ENCODE assay signal across 8 cellular contexts in the genomic region with DNA sequence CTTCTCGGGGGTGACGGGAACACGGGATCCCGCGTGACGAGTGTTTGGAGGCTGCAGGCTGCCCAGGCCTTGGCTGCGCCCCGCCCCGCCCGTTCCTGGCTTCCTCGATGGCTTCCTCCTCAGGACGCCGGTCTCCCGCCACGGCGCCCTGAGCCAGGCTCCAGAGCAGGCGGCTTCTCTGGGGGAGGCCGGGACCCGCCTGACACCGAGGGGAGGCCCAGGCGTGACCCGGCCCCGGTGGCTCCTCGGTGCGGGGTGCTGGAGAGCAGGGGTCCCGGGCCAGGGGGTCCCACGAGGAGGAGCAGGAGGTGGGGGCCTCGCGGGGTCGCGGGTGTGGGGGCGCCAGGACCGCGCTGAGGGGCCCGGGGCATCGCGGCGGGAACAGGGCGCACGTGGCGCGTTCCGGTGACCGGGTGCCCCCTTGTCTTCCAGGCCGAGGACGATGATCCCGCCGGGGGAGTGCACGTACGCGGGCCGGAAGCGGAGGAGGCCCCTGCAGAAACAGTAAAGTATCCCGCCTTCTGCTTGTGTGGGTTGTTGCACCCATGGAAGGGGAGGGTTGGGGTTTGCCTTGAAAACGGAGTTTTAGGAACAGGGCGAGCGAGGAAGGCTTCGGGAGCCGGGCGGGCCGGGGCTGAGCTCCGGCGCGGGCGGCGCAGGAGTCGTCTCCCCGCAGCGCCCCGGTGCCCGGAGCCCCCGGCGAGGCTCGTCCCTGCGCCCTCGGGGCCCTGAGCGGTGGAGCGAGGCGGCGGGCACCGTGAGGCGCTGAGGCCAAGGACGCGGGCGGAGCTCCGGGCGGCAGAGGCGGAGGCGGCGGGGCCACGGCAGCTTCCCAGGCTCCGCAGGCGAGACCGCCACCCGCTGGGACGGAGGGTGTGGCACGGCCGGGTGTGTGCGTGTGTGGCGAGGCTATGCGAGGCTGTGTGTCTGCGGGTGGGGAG. TPM values are rescaled to one million over a fixed set of nuclear protein-coding genes. Genes with fewer than 3 reads are reported as not detected.
DNase-seq lines count a peak whose midpoint lies in the region; ATAC-seq, FAIRE-seq and TF ChIP-seq lines count a peak whose summit lies in the region.

No MANE protein-coding gene starts in this region.

- peaks cover under 1% of the 10 kb centered on the region for H3K79me2 ChIP-seq in endothelial cell of umbilical vein (ENCODE audit: control insufficient read depth, insufficient read depth, low read length)

- FAIRE-seq in endothelial cell of umbilical vein (lab: Jason Lieb, UNC), result peak; percentile 44

- no peaks in the 10 kb centered on the region for H4K20me1 ChIP-seq in endothelial cell of umbilical vein (replicated peaks; ENCODE audit: control insufficient read depth, extremely low read depth, insufficient read depth, low read length)

- H3K4me1 ChIP-seq in endothelial cell of umbilical vein (ENCODE audit: control insufficient read depth, extremely low read depth, insufficient read depth, low read length) (peaks cover 2% of the 10 kb centered on the region), muscle layer of colon (ENCODE audit: insufficient read depth, low read length) (no peaks in the 10 kb centered on the region), tibial artery (peaks cover 0 to 9% (median 3%) of the 10 kb centered on the region in 4 donors)

- CTCF ChIA-PET in activated CD4-positive, alpha-beta T cell treated with anti-CD3 and anti-CD28 coated beads, Interleukin-2, amount 10 ng/mL, durations not matched to agents 7 days and 5 days (lab: Charles Lee), result interaction anchor here (0.6 to 1.0 kb wide), 2 partner anchors 12 to 82 kb away, joined by 3 read pairs; no protein-coding TSS in a partner anchor
- CTCF ChIA-PET in endothelial cell of umbilical vein (lab: Charles Lee), result interaction anchor here (0.7 to 1.3 kb wide), 6 partner anchors 8 to 158 kb away, joined by 3 to 5 read pairs (median 3); no protein-coding TSS in a partner anchor

- dilution Hi-C loops in endothelial cell of umbilical vein (cut with MboI; ENCODE audit: extremely low pct_ligation_motif_present, low sequenced_read_pairs), result no loop called here

- no peak for TF ChIP-seq POLR2A in endothelial cell of umbilical vein (IDR thresholded peaks at IDR 0.05; ENCODE audit: low read depth, low read length)

- intact Hi-C loops in endothelial cell of umbilical vein (cut with micrococcal nuclease) (loop anchor here (1.0 kb wide), 1 partner anchor 155 kb away; no protein-coding TSS in a partner anchor), tibial artery (cut with DNase I; ENCODE audit: low total_unique reads) (no loop called here)

- BruUV-seq in endothelial cell of umbilical vein (replicated peaks; lab: Mats Ljungman, UMichigan), result no TSS peak

- peak overlapping the region; percentile 61 for H2AFZ ChIP-seq in endothelial cell of umbilical vein (ENCODE audit: low read depth, low read length)

- H3K27ac ChIP-seq in endothelial cell of umbilical vein (ENCODE audit: insufficient read depth, low read depth, low read length), result no peak overlapping the region
- no peak overlapping the region for H3K27ac ChIP-seq in muscle layer of colon (ENCODE audit: low read depth, low read length)
- no peak overlapping the region for H3K27ac ChIP-seq in tibial artery
- H3K27ac ChIP-seq in WERI-Rb-1, result no peak overlapping the region

- H3K4me3 Mint-ChIP-seq in activated CD4-positive, alpha-beta T cell treated with anti-CD3 and anti-CD28 coated beads, Interleukin-2, amount 10 ng/mL, durations not matched to agents 7 days and 5 days, result peak overlapping the region; percentile 76

- no peak for TF ChIP-seq CTCF in endothelial cell of umbilical vein (IDR thresholded peaks at IDR 0.05; ENCODE audit: extremely low read depth in 1 of 2, insufficient read depth in 1 of 2, low read depth in 1 of 2, low read length in 2 of 2)
- no peak for TF ChIP-seq CTCF in tibial artery (IDR thresholded peaks at IDR 0.05)
- TF ChIP-seq CTCF in WERI-Rb-1 (IDR thresholded peaks at IDR 0.05; ENCODE audit: low read depth, low read length), result no peak

- no peaks in the 10 kb centered on the region for H3K9me3 ChIP-seq in endothelial cell of umbilical vein (replicated peaks; ENCODE audit: control insufficient read depth, insufficient read depth, low read length)
- no peaks in the 10 kb centered on the region for H3K9me3 ChIP-seq in muscle layer of colon (ENCODE audit: low read length)
- no peaks in the 10 kb centered on the region for H3K9me3 ChIP-seq in tibial artery
- H3K9me3 ChIP-seq in WERI-Rb-1 (ENCODE audit: severe bottlenecking), result no peaks in the 10 kb centered on the region

- no peaks in the 10 kb centered on the region for H3K9me1 ChIP-seq in endothelial cell of umbilical vein (replicated peaks; ENCODE audit: control insufficient read depth, extremely low read depth, insufficient read depth, low read length)

- no peaks in the 10 kb centered on the region for H3K27me3 ChIP-seq in endothelial cell of umbilical vein (ENCODE audit: control insufficient read depth in 2 of 2, insufficient read depth in 2 of 2, low read length in 2 of 2)
- H3K27me3 ChIP-seq in muscle layer of colon (ENCODE audit: control insufficient read depth in 1 of 2, insufficient read depth in 2 of 2, low read length in 2 of 2), result peaks cover 0 to 14% of the 10 kb centered on the region in 2 donors
- peaks cover 0 to 38% of the 10 kb centered on the region in 2 donors for H3K27me3 ChIP-seq in tibial artery
- H3K27me3 ChIP-seq in WERI-Rb-1 (ENCODE audit: insufficient read depth, low read depth, severe bottlenecking), result no peaks in the 10 kb centered on the region

- POLR2A ChIA-PET in activated CD4-positive, alpha-beta T cell treated with anti-CD3 and anti-CD28 coated beads, Interleukin-2, amount 10 ng/mL, durations not matched to agents 7 days and 5 days (lab: Charles Lee), result no interaction called here
- POLR2A ChIA-PET in endothelial cell of umbilical vein (lab: Charles Lee), result no interaction called here

- ATAC-seq in GM18502 (IDR thresholded peaks at IDR 0.05; ENCODE audit: poor library complexity, unreplicated experiment), result peak; percentile 55
- ATAC-seq in HG03354 (IDR thresholded peaks at IDR 0.05; ENCODE audit: poor library complexity, severe bottlenecking, unreplicated experiment), result peak; percentile 55

- peaks cover 5% of the 10 kb centered on the region for H3K9me3 Mint-ChIP-seq in activated CD4-positive, alpha-beta T cell treated with anti-CD3 and anti-CD28 coated beads, Interleukin-2, amount 10 ng/mL, durations not matched to agents 7 days and 5 days

- DNase-seq in activated CD4-positive, alpha-beta T cell treated with anti-CD3 and anti-CD28 coated beads, Interleukin-2, amount 10 ng/mL, durations not matched to agents 7 days and 5 days, result peak; percentile 57
- DNase-seq in endothelial cell of umbilical vein (ENCODE audit: low read depth, low spot score) (peak; percentile 45), tibial artery (no peak), WERI-Rb-1 (no peak), NCI-H1417 treated with DMSO at 0.1 percent for 48 hours (lab: John Stamatoyannopoulos, UW) (no peak)

- no peaks in the 10 kb centered on the region for H3K27me3 Mint-ChIP-seq in activated CD4-positive, alpha-beta T cell treated with anti-CD3 and anti-CD28 coated beads, Interleukin-2, amount 10 ng/mL, durations not matched to agents 7 days and 5 days

- H3K27ac Mint-ChIP-seq in activated CD4-positive, alpha-beta T cell treated with anti-CD3 and anti-CD28 coated beads, Interleukin-2, amount 10 ng/mL, durations not matched to agents 7 days and 5 days, result peak overlapping the region; percentile 94

- H3K4me2 ChIP-seq in endothelial cell of umbilical vein (ENCODE audit: insufficient read depth, low read length), result peak overlapping the region; percentile 49

- H3K36me3 ChIP-seq in endothelial cell of umbilical vein (ENCODE audit: control insufficient read depth in 2 of 2, extremely low read depth in 1 of 2, insufficient read depth in 2 of 2, low read length in 2 of 2) (no peaks in the 10 kb centered on the region), muscle layer of colon (ENCODE audit: insufficient read depth, low read length) (no peaks in the 10 kb centered on the region), tibial artery (no peaks in the 10 kb centered on the region), WERI-Rb-1 (no peaks in the 10 kb centered on the region)

- H3K36me3 Mint-ChIP-seq in activated CD4-positive, alpha-beta T cell treated with anti-CD3 and anti-CD28 coated beads, Interleukin-2, amount 10 ng/mL, durations not matched to agents 7 days and 5 days (ENCODE audit: low read depth), result peaks cover 48% of the 10 kb centered on the region

- H3K9ac ChIP-seq in endothelial cell of umbilical vein (replicated peaks; ENCODE audit: extremely low read depth, insufficient read depth, low read length) (peak overlapping the region; percentile 8), muscle layer of colon (ENCODE audit: low read length) (no peak overlapping the region)

- H3K4me3 ChIP-seq in endothelial cell of umbilical vein (replicated peaks in 1 of 3; ENCODE audit: insufficient read depth in 1 of 3, low read depth in 1 of 3, low read length in 3 of 3) (peak overlapping the region in 1 of 3 experiments; percentile 29), muscle layer of colon (ENCODE audit: low read depth in 1 of 2, low read length in 2 of 2) (peak overlapping the region; percentile 13 to 18), tibial artery (peak overlapping the region; percentile 39 to 47), WERI-Rb-1 (ENCODE audit: low read depth, low read length) (no peak overlapping the region)

- peaks cover 66% of the 10 kb centered on the region for H3K4me1 Mint-ChIP-seq in activated CD4-positive, alpha-beta T cell treated with anti-CD3 and anti-CD28 coated beads, Interleukin-2, amount 10 ng/mL, durations not matched to agents 7 days and 5 days

TF ChIP-seq in endothelial cell of umbilical vein, 7 proteins besides CTCF, POLR2A, EP300 and RAD21 (continues in another document):
- TF ChIP-seq EZH2 (IDR thresholded peaks at IDR 0.05; ENCODE audit: borderline replicate concordance, low read depth, low read length, severe bottlenecking) (no peak), POLR2AphosphoS5 (IDR thresholded peaks at IDR 0.05; ENCODE audit: insufficient read depth, low read depth, low read length) (no peak), MAX (IDR thresholded peaks at IDR 0.05; ENCODE audit: insufficient read depth, insufficient read length) (no peak)

RNA-seq across cellular contexts. Expression of gene AHRR, which starts 22.2 kb away (rescaled TPM):
- total RNA-seq in activated CD4-positive, alpha-beta T cell treated with anti-CD3 and anti-CD28 coated beads, Interleukin-2, amount 10 ng/mL, durations not matched to agents 7 days and 5 days, result 10 to 100 TPM; 28.3 to 34.9 TPM
- 3.1 and 5.1 TPM in 2 replicates for total RNA-seq in endothelial cell of umbilical vein
- polyA plus RNA-seq in endothelial cell of umbilical vein, result 7.1 and 7.3 TPM in 2 replicates
- 4.2 and 6.1 TPM in 2 replicates for polyA plus RNA-seq in endothelial cell of umbilical vein (2011; cell fraction: cytosol; rRNA removed)
- 31.8 and 34.4 TPM in 2 replicates for polyA plus RNA-seq in endothelial cell of umbilical vein (2011; cell fraction: nucleus; rRNA removed)
- polyA plus RNA-seq in endothelial cell of umbilical vein (2012), result 4.8 and 5.4 TPM in 2 replicates
- 5.6 and 7.4 TPM in 2 replicates for polyA minus RNA-seq in endothelial cell of umbilical vein
- 7.0 TPM for polyA minus RNA-seq in endothelial cell of umbilical vein (2011; cell fraction: cytosol; rRNA and poly(A)+ RNA removed)
- 10.2 and 12.1 TPM in 2 replicates for polyA minus RNA-seq in endothelial cell of umbilical vein (2011; cell fraction: nucleus; rRNA and poly(A)+ RNA removed)

Comparison
In these comparisons a context has a peak if more than half of its experiments do, and no peak if none do; other contexts are left out.
1. DNase-seq: peak in activated CD4-positive, alpha-beta T cell treated with anti-CD3 and anti-CD28 coated beads, Interleukin-2, amount 10 ng/mL, durations not matched to agents 7 days and 5 days (single experiment) and endothelial cell of umbilical vein (single experiment); none in tibial artery (0 of 2), WERI-Rb-1 (single experiment) and NCI-H1417 treated with DMSO at 0.1 percent for 48 hours (single experiment).